23 cellular contexts compared by ENCODE assay signal in genomic region chr17:73799781-73800627, GRCh38.
"Had no signal": no experiment of that assay in that cellular context is flagged by ENCODE, and none has a peak within 500 bp of the region (broad histone marks: within the 10 kb centered on the region; RNA-seq: fewer than 3 reads in every experiment).

No MANE protein-coding gene starts in this region.

- H3K4me3 ChIP-seq: ascending aorta, dorsolateral prefrontal cortex, gastroesophageal sphincter, left ventricle myocardium inferior, mucosa of descending colon, sigmoid colon, spleen had no signal

- H3K4me1 ChIP-seq: left ventricle myocardium inferior, sigmoid colon, spleen had no signal

- H3K36me3 Mint-ChIP-seq: activated CD4-positive, alpha-beta memory T cell treated with anti-CD3 and anti-CD28 coated beads for 36 hours; activated CD8-positive, alpha-beta memory T cell treated with anti-CD3 and anti-CD28 coated beads, Interleukin-2, amount 10 ng/mL, durations not matched to agents 7 days and 5 days; memory B cell; type B pancreatic cell had no signal

- H3K4me1 Mint-ChIP-seq: activated CD8-positive, alpha-beta memory T cell treated with anti-CD3 and anti-CD28 coated beads, Interleukin-2, amount 10 ng/mL, durations not matched to agents 7 days and 5 days; activated naive CD8-positive, alpha-beta T cell treated with anti-CD3 and anti-CD28 coated beads, Interleukin-2, amount 50 U/mL, for 24 hours; memory B cell had no signal

- H3K4me3 Mint-ChIP-seq: activated CD4-positive, alpha-beta memory T cell treated with anti-CD3 and anti-CD28 coated beads for 36 hours; activated CD8-positive, alpha-beta memory T cell treated with anti-CD3 and anti-CD28 coated beads, Interleukin-2, amount 10 ng/mL, durations not matched to agents 7 days and 5 days; activated naive CD4-positive, alpha-beta T cell treated with anti-CD3 and anti-CD28 coated beads for 36 hours; activated naive CD8-positive, alpha-beta T cell treated with anti-CD3 and anti-CD28 coated beads, Interleukin-2, amount 50 U/mL, for 24 hours; endodermal cell; memory B cell; naive thymus-derived CD4-positive, alpha-beta T cell; stimulated activated naive CD8-positive, alpha-beta T cell treated with anti-CD3 and anti-CD28 coated beads, Interleukin-15, amount 100 ng/mL, for 72 hours; T-helper 17 cell; type B pancreatic cell had no signal

- DNase-seq: activated CD4-positive, alpha-beta memory T cell treated with anti-CD3 and anti-CD28 coated beads for 36 hours; activated CD8-positive, alpha-beta memory T cell treated with anti-CD3 and anti-CD28 coated beads, Interleukin-2, amount 10 ng/mL, durations not matched to agents 7 days and 5 days; activated naive CD4-positive, alpha-beta T cell treated with anti-CD3 and anti-CD28 coated beads for 36 hours; activated naive CD8-positive, alpha-beta T cell treated with anti-CD3 and anti-CD28 coated beads, Interleukin-2, amount 50 U/mL, for 24 hours; activated T-cell treated with anti-CD3 and anti-CD28 coated beads, Interleukin-2, amount 50 U/mL, for 1 hour; dorsolateral prefrontal cortex; endodermal cell; erythroblast; islet precursor cell; left ventricle myocardium inferior; mucosa of descending colon; naive thymus-derived CD4-positive, alpha-beta T cell; sigmoid colon; spleen; stimulated activated naive CD8-positive, alpha-beta T cell treated with anti-CD3 and anti-CD28 coated beads, Interleukin-15, amount 100 ng/mL, for 72 hours; T-helper 17 cell; WERI-Rb-1 had no signal

- H3K36me3 ChIP-seq: ascending aorta, gastroesophageal sphincter, left ventricle myocardium inferior, neutrophil, sigmoid colon, spleen, WERI-Rb-1 had no signal

- H3K9me3 Mint-ChIP-seq: activated naive CD4-positive, alpha-beta T cell treated with anti-CD3 and anti-CD28 coated beads for 36 hours; activated T-helper 2 cell treated with anti-CD3 and anti-CD28 coated beads, Interferon-gamma antibody, Interleukin-2, Interleukin-4, amounts not matched to agents 10 μg/mL and 5 μg/mL and 100 μg/mL, durations not matched to agents 14 hours and 24 hours and 36 hours; type B pancreatic cell had no signal

- ATAC-seq: activated CD8-positive, alpha-beta memory T cell treated with anti-CD3 and anti-CD28 coated beads, Interleukin-2, amount 10 ng/mL, durations not matched to agents 7 days and 5 days; activated naive CD8-positive, alpha-beta T cell treated with anti-CD3 and anti-CD28 coated beads, Interleukin-2, amount 50 U/mL, for 24 hours; gastroesophageal sphincter; mucosa of descending colon; naive thymus-derived CD4-positive, alpha-beta T cell; stimulated activated naive CD8-positive, alpha-beta T cell treated with anti-CD3 and anti-CD28 coated beads, Interleukin-15, amount 100 ng/mL, for 72 hours; T-helper 17 cell had no signal

- H3K9me3 ChIP-seq: ascending aorta, neutrophil had no signal

- H3K27ac ChIP-seq: gastroesophageal sphincter, left ventricle myocardium inferior, neutrophil, sigmoid colon, spleen, WERI-Rb-1 had no signal

- H3K27me3 Mint-ChIP-seq: activated naive CD8-positive, alpha-beta T cell treated with anti-CD3 and anti-CD28 coated beads, Interleukin-2, amount 50 U/mL, for 24 hours; stimulated activated naive CD8-positive, alpha-beta T cell treated with anti-CD3 and anti-CD28 coated beads, Interleukin-15, amount 100 ng/mL, for 72 hours had no signal

- H3K27me3 ChIP-seq: ascending aorta had no signal

- H3K27ac Mint-ChIP-seq: activated CD4-positive, alpha-beta memory T cell treated with anti-CD3 and anti-CD28 coated beads for 36 hours; activated CD8-positive, alpha-beta memory T cell treated with anti-CD3 and anti-CD28 coated beads, Interleukin-2, amount 10 ng/mL, durations not matched to agents 7 days and 5 days; activated naive CD4-positive, alpha-beta T cell treated with anti-CD3 and anti-CD28 coated beads for 36 hours; activated naive CD8-positive, alpha-beta T cell treated with anti-CD3 and anti-CD28 coated beads, Interleukin-2, amount 50 U/mL, for 24 hours; activated T-helper 2 cell treated with anti-CD3 and anti-CD28 coated beads, Interferon-gamma antibody, Interleukin-2, Interleukin-4, amounts not matched to agents 10 μg/mL and 5 μg/mL and 100 μg/mL, durations not matched to agents 14 hours and 24 hours and 36 hours; endodermal cell; memory B cell; naive thymus-derived CD4-positive, alpha-beta T cell; stimulated activated naive CD8-positive, alpha-beta T cell treated with anti-CD3 and anti-CD28 coated beads, Interleukin-15, amount 100 ng/mL, for 72 hours; T-helper 17 cell; type B pancreatic cell had no signal
